In genomic region chr12:108526482-108527234, GRCh38 we compare ENCODE assay signal across 11 cellular contexts. TPM values are rescaled to one million over a fixed set of nuclear protein-coding genes. Genes with fewer than 3 reads are reported as not detected.
DNase-seq lines count a peak whose midpoint lies in the region; ATAC-seq, FAIRE-seq and TF ChIP-seq lines count a peak whose summit lies in the region.
"Had no signal": no experiment of that assay in that cellular context is flagged by ENCODE, and none has a peak within 500 bp of the region (broad histone marks: within the 10 kb centered on the region; RNA-seq: fewer than 3 reads in every experiment).

No MANE protein-coding gene starts in this region.

- ATAC-seq in GM23338 (no peak), GM18519 (IDR thresholded peaks at IDR 0.05; ENCODE audit: low FRiP score, unreplicated experiment) (no peak), GM18505 (IDR thresholded peaks at IDR 0.05; ENCODE audit: unreplicated experiment) (no peak)
- ATAC-seq in activated naive CD8-positive, alpha-beta T cell treated with anti-CD3 and anti-CD28 coated beads, Interleukin-2, amount 10 ng/mL, durations not matched to agents 7 days and 5 days (ENCODE audit: low read depth): no peak

- H3K36me3 ChIP-seq in BLaER1 (peaks cover 100% of the 10 kb centered on the region), GM23338 (ENCODE audit: insufficient read depth) (peaks cover 83% of the 10 kb centered on the region), mesenchymal stem cell (ENCODE audit: control insufficient read depth in 1 of 2, insufficient read depth in 2 of 2, low read depth in 1 of 2, low read length in 2 of 2) (peaks cover 67 to 97% of the 10 kb centered on the region in 2 experiments), thyroid gland (peaks cover 76 to 89% of the 10 kb centered on the region in 2 donors)

- no peak overlapping the region for H4K91ac ChIP-seq in mesenchymal stem cell (ENCODE audit: low read length)

- no peaks in the 10 kb centered on the region for H3K9me3 ChIP-seq in BLaER1
- H3K9me3 ChIP-seq in mesenchymal stem cell (ENCODE audit: control insufficient read depth, low read length): no peaks in the 10 kb centered on the region
- H3K9me3 ChIP-seq in thyroid gland: no peaks in the 10 kb centered on the region
- H3K9me3 ChIP-seq: mucosa of descending colon had no signal

- no peak for TF ChIP-seq CTCF in GM23338 (conservative IDR thresholded peaks at IDR 0.05; ENCODE audit: low read depth in 2 of 2)
- no peak for TF ChIP-seq CTCF in thyroid gland (IDR thresholded peaks at IDR 0.05)

- no peak for TF ChIP-seq POLR2A in thyroid gland (IDR thresholded peaks at IDR 0.05)
- TF ChIP-seq POLR2A in GM18505 (IDR thresholded peaks at IDR 0.05; ENCODE audit: borderline replicate concordance, extremely low read depth, insufficient read depth, insufficient read length): no peak

- no peaks in the 10 kb centered on the region for H3K27me3 ChIP-seq in BLaER1
- H3K27me3 ChIP-seq in GM23338 (ENCODE audit: insufficient read depth): no peaks in the 10 kb centered on the region
- H3K27me3 ChIP-seq in mesenchymal stem cell (ENCODE audit: control insufficient read depth in 1 of 2, insufficient read depth in 1 of 2, low read length in 2 of 2): no peaks in the 10 kb centered on the region
- H3K27me3 ChIP-seq in thyroid gland: no peaks in the 10 kb centered on the region

- no peak overlapping the region for H3K14ac ChIP-seq in mesenchymal stem cell (ENCODE audit: low read length in 2 of 2)

- peaks cover 9% of the 10 kb centered on the region for H3K4me1 ChIP-seq in BLaER1
- no peaks in the 10 kb centered on the region for H3K4me1 ChIP-seq in GM23338 (ENCODE audit: insufficient read depth)
- peaks cover 9% of the 10 kb centered on the region for H3K4me1 ChIP-seq in mesenchymal stem cell (ENCODE audit: control insufficient read depth, insufficient read depth, low read depth, low read length)
- no peaks in the 10 kb centered on the region for H3K4me1 ChIP-seq in thyroid gland

- no peak overlapping the region for H2AK5ac ChIP-seq in mesenchymal stem cell (ENCODE audit: low read length, severe bottlenecking)

- no peak overlapping the region for H3K4ac ChIP-seq in mesenchymal stem cell (ENCODE audit: low read depth in 1 of 2, low read length in 2 of 2)

- no peak overlapping the region for H3K27ac ChIP-seq in BLaER1
- no peak overlapping the region for H3K27ac ChIP-seq in GM23338 (ENCODE audit: low read depth)
- H3K27ac ChIP-seq in mesenchymal stem cell (ENCODE audit: low read length, poor library complexity, severe bottlenecking): no peak overlapping the region
- H3K27ac ChIP-seq in thyroid gland: no peak overlapping the region

- H3K4me2 ChIP-seq in BLaER1: peak overlapping the region; percentile 13; the same call in 1 of the 2 replicates
- H3K4me2 ChIP-seq in GM23338: no peak overlapping the region
- no peak overlapping the region for H3K4me2 ChIP-seq in mesenchymal stem cell (ENCODE audit: low read length, poor library complexity, severe bottlenecking)

- H3K9me2 ChIP-seq in GM23338 (ENCODE audit: insufficient read depth): no peaks in the 10 kb centered on the region

- H3K9ac ChIP-seq in BLaER1 (no peak overlapping the region), mesenchymal stem cell (ENCODE audit: low read length) (no peak overlapping the region)

- H2AFZ ChIP-seq in GM23338 (no peak overlapping the region), mesenchymal stem cell (ENCODE audit: low read depth, low read length) (no peak overlapping the region)

- H3K4me1 Mint-ChIP-seq in GM23338: no peaks in the 10 kb centered on the region
- peaks cover 9% of the 10 kb centered on the region for H3K4me1 Mint-ChIP-seq in activated naive CD8-positive, alpha-beta T cell treated with anti-CD3 and anti-CD28 coated beads, Interleukin-2, amount 10 ng/mL, durations not matched to agents 7 days and 5 days

- H4K8ac ChIP-seq in mesenchymal stem cell (ENCODE audit: low read length): no peak overlapping the region

- H2BK12ac ChIP-seq in mesenchymal stem cell (ENCODE audit: low read length in 2 of 2): no peak overlapping the region

- H2BK120ac ChIP-seq in mesenchymal stem cell (ENCODE audit: low read depth, low read length): no peak overlapping the region

- no peak overlapping the region for H3K23ac ChIP-seq in mesenchymal stem cell (ENCODE audit: low read length in 2 of 2)

- WGBS in mesenchymal stem cell: 92% methylated on average over 11 of the region's 11 CpGs
- WGBS in thyroid gland, 2 donors: 80 to 83% methylated on average over 11 of the region's 11 CpGs

- peaks cover 3% of the 10 kb centered on the region for H3K27me3 Mint-ChIP-seq in GM23338 (ENCODE audit: insufficient read depth, low read depth, poor library complexity)
- no peaks in the 10 kb centered on the region for H3K27me3 Mint-ChIP-seq in activated naive CD8-positive, alpha-beta T cell treated with anti-CD3 and anti-CD28 coated beads, Interleukin-2, amount 10 ng/mL, durations not matched to agents 7 days and 5 days

- POLR2A ChIA-PET in activated naive CD8-positive, alpha-beta T cell treated with anti-CD3 and anti-CD28 coated beads, Interleukin-2, amount 10 ng/mL, durations not matched to agents 7 days and 5 days (lab: Charles Lee): no interaction called here

- H3K9me3 Mint-ChIP-seq in GM23338: no peaks in the 10 kb centered on the region
- H3K9me3 Mint-ChIP-seq in activated naive CD8-positive, alpha-beta T cell treated with anti-CD3 and anti-CD28 coated beads, Interleukin-2, amount 10 ng/mL, durations not matched to agents 7 days and 5 days: no peaks in the 10 kb centered on the region

- H3K4me3 Mint-ChIP-seq in GM23338: no peak overlapping the region
- no peak overlapping the region for H3K4me3 Mint-ChIP-seq in activated naive CD8-positive, alpha-beta T cell treated with anti-CD3 and anti-CD28 coated beads, Interleukin-2, amount 10 ng/mL, durations not matched to agents 7 days and 5 days

- no peak overlapping the region for H2BK5ac ChIP-seq in mesenchymal stem cell (ENCODE audit: low read depth, low read length, poor library complexity, severe bottlenecking)

- H3F3A ChIP-seq in GM23338 (replicated peaks; ENCODE audit: low read depth): no peaks in the 10 kb centered on the region

- H3K27ac Mint-ChIP-seq in GM23338: peak overlapping the region; percentile 49
- peak overlapping the region; percentile 45 for H3K27ac Mint-ChIP-seq in activated naive CD8-positive, alpha-beta T cell treated with anti-CD3 and anti-CD28 coated beads, Interleukin-2, amount 10 ng/mL, durations not matched to agents 7 days and 5 days

- no peak overlapping the region for H3K18ac ChIP-seq in mesenchymal stem cell (ENCODE audit: low read depth in 1 of 2, low read length in 2 of 2)

- intact Hi-C loops in thyroid gland (cut with DNase I): no loop called here

- no peak overlapping the region for H3K4me3 ChIP-seq in BLaER1
- no peak overlapping the region for H3K4me3 ChIP-seq in GM23338
- no peak overlapping the region for H3K4me3 ChIP-seq in mesenchymal stem cell (ENCODE audit: insufficient read depth in 1 of 2, low read depth in 1 of 2, low read length in 2 of 2)
- no peak overlapping the region for H3K4me3 ChIP-seq in thyroid gland (replicated peaks in 1 of 3)
- H3K4me3 ChIP-seq: mucosa of descending colon had no signal

- no peak overlapping the region for H2BK15ac ChIP-seq in mesenchymal stem cell (ENCODE audit: low read depth, poor library complexity, severe bottlenecking)

- peaks cover 99% of the 10 kb centered on the region for H3K36me3 Mint-ChIP-seq in GM23338 (ENCODE audit: low read depth)
- peaks cover 35% of the 10 kb centered on the region for H3K36me3 Mint-ChIP-seq in activated naive CD8-positive, alpha-beta T cell treated with anti-CD3 and anti-CD28 coated beads, Interleukin-2, amount 10 ng/mL, durations not matched to agents 7 days and 5 days

- no peaks in the 10 kb centered on the region; the same call in 1 of the 2 replicates for H3K79me2 ChIP-seq in GM23338 (replicated peaks; ENCODE audit: insufficient read depth)

- H4K20me1 ChIP-seq in BLaER1 (peaks cover 97% of the 10 kb centered on the region), GM23338 (replicated peaks; ENCODE audit: insufficient read depth) (peaks cover 16% of the 10 kb centered on the region)

- no peak for FAIRE-seq in HTR-8/SVneo (lab: Jason Lieb, UNC)

- DNase-seq in GM23338 (ENCODE audit: low spot score) (no peak), mesenchymal stem cell (peak; percentile 44), thyroid gland (no peak), HTR-8/SVneo (ENCODE audit: insufficient read length, low spot score) (no peak)
- DNase-seq in activated naive CD8-positive, alpha-beta T cell treated with anti-CD3 and anti-CD28 coated beads, Interleukin-2, amount 10 ng/mL, durations not matched to agents 7 days and 5 days: no peak
- DNase-seq: effector memory CD4-positive, alpha-beta T cell; mucosa of descending colon; NCI-H1105 treated with DMSO at 0.1 percent for 48 hours had no signal

- peaks cover 33% of the 10 kb centered on the region for H3K79me1 ChIP-seq in mesenchymal stem cell (replicated peaks; ENCODE audit: low read length, poor library complexity, severe bottlenecking)

TF ChIP-seq in GM23338, 12 proteins besides CTCF, POLR2A, EP300 and RAD21 (continues in another document):
- TF ChIP-seq EZH2 (IDR thresholded peaks at IDR 0.05; ENCODE audit: low read depth, unreplicated experiment) (no peak), CREB1 (CRISPR knock-in tag; IDR thresholded peaks at IDR 0.05; ENCODE audit: low read depth) (no peak)

RNA-seq across cellular contexts. Expression of gene FICD, which starts 11.6 kb away (rescaled TPM):
- total RNA-seq in GM23338 (2014; rRNA removed; shearing (Covaris generic)): 4.9 and 6.0 TPM in 2 replicates
- polyA plus RNA-seq in GM23338 (2016; fragmentation: Nextera tagmentation; extraction: Ambion mirVana): 5.3 and 7.6 TPM in 2 replicates
- total RNA-seq in activated naive CD8-positive, alpha-beta T cell treated with anti-CD3 and anti-CD28 coated beads, Interleukin-2, amount 10 ng/mL, durations not matched to agents 7 days and 5 days: 1 to 10 TPM; 6.8 to 6.9 TPM
- polyA plus RNA-seq in mesenchymal stem cell (2013, experiment 1 of 2): 6.0 TPM
- 6.1 TPM for polyA plus RNA-seq in mesenchymal stem cell (2013, experiment 2 of 2)
- total RNA-seq in thyroid gland: 10 to 100 TPM in 3 of 4 donors, 1 to 10 TPM in 1; 7.0 to 16.7 (median 10.5) TPM

RNA-seq across cellular contexts. Expression of gene SART3, which starts 34.3 kb away (rescaled TPM):
- total RNA-seq in GM23338 (2014; rRNA removed; shearing (Covaris generic)): 112 and 123 TPM in 2 replicates
- 49.7 and 49.8 TPM in 2 replicates for polyA plus RNA-seq in GM23338 (2016; fragmentation: Nextera tagmentation; extraction: Ambion mirVana)
- 10 to 100 TPM; 79.9 to 88.3 TPM for total RNA-seq in activated naive CD8-positive, alpha-beta T cell treated with anti-CD3 and anti-CD28 coated beads, Interleukin-2, amount 10 ng/mL, durations not matched to agents 7 days and 5 days
- 15.8 TPM for polyA plus RNA-seq in mesenchymal stem cell (2013, experiment 1 of 2)
- polyA plus RNA-seq in mesenchymal stem cell (2013, experiment 2 of 2): 15.4 TPM
- 100 to 1,000 TPM in 1 of 4 donors, 10 to 100 TPM in 3; 64.2 to 117 (median 80.0) TPM for total RNA-seq in thyroid gland

RNA-seq across cellular contexts. Expression of gene ISCU, which starts 35.7 kb away (rescaled TPM):
- 88.0 and 123 TPM in 2 replicates for total RNA-seq in GM23338 (2014; rRNA removed; shearing (Covaris generic))
- 110 and 129 TPM in 2 replicates for polyA plus RNA-seq in GM23338 (2016; fragmentation: Nextera tagmentation; extraction: Ambion mirVana)
- total RNA-seq in activated naive CD8-positive, alpha-beta T cell treated with anti-CD3 and anti-CD28 coated beads, Interleukin-2, amount 10 ng/mL, durations not matched to agents 7 days and 5 days: 10 to 100 TPM; 86.8 to 89.6 TPM
- polyA plus RNA-seq in mesenchymal stem cell (2013, experiment 1 of 2): 128 TPM
- 129 TPM for polyA plus RNA-seq in mesenchymal stem cell (2013, experiment 2 of 2)
- 100 to 1,000 TPM; 229 to 512 (median 248) TPM for total RNA-seq in thyroid gland
